ENCODE assay signal across 8 cellular contexts in the genomic region with DNA sequence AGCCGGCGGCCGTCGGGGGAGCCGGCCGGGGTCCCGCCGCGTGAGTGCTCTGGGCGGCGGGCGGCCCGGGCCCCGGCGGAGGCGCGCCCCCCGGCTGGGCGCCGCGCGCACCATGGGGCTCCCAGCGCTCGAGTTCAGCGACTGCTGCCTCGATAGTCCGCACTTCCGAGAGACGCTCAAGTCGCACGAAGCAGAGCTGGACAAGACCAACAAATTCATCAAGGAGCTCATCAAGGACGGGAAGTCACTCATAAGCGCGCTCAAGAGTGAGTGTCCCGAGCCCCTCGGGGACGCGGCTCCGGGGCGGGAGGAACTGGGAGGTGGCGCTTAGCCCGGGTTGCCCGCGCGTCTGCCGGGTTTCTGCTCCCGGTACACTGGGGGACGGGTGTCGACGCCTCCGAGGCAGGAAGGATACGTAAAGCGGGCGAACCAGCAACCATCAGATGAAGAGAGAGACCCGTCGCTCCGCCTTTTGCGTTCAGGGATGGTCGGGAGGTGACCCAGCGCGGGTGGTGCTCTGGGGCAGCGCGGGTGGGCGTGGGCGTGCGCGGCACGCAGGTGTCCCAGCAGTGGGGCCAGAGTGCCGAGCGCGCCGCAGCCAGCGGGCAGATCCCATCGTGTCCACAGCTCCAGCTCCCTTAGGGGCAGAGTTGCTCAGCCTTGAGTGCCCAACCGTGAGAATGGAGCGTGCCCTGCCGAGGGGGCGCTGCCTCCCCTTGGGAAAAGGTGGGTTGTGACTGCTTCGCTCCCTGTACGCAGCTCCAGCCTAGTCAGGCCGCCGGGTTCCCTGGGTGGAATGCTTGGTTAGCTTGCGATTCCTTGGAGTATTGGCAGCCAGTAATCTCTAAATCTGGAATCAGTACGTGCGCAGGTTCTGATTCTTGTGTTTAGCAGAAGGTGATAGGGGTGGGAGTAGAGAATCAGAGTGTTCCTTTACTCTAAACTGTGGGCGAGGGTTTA. TPM values are rescaled to one million over a fixed set of nuclear protein-coding genes. Genes with fewer than 3 reads are reported as not detected.
DNase-seq lines count a peak whose midpoint lies in the region; ATAC-seq and TF ChIP-seq lines count a peak whose summit lies in the region.

No MANE protein-coding gene starts in this region.

- H3K27ac ChIP-seq in mucosa of rectum (ENCODE audit: low read depth in 2 of 2, low read length in 2 of 2) = peak overlapping the region; percentile 86 to 88

- peak; percentile 61 for DNase-seq in NK-92 treated with Interleukin-12 subunit alpha and Interleukin-12 subunit beta, amount 100 ng/mL, for 24 hours (lab: John Stamatoyannopoulos, UW)
- no peak for DNase-seq in NK-92 (lab: John Stamatoyannopoulos, UW; ENCODE audit: unreplicated experiment)
- DNase-seq in NCI-H526 treated with DMSO at 0.1 percent for 48 hours (lab: John Stamatoyannopoulos, UW) = peak; percentile 59
- DNase-seq in activated T-cell treated with anti-CD3 and anti-CD28 coated beads for 1 hour (ENCODE audit: low read depth) = peak; percentile 46
- DNase-seq in epithelial cell of proximal tubule (ENCODE audit: low read depth) = no peak
- peak; percentile 27 to 40 for DNase-seq in stimulated activated CD8-positive, alpha-beta memory T cell treated with anti-CD3 and anti-CD28 coated beads, Interleukin-7, amount 100 ng/mL, for 48 hours (ENCODE audit: extremely low read depth in 1 of 2, low read depth in 1 of 2)

- H3K9me3 ChIP-seq in mucosa of rectum (ENCODE audit: control insufficient read depth in 2 of 2, low read length in 2 of 2) = no peaks in the 10 kb centered on the region

- peak; percentile 40 for TF ChIP-seq CTCF in epithelial cell of proximal tubule (conservative IDR thresholded peaks at IDR 0.05; ENCODE audit: low read depth, low read length)

- peak overlapping the region; percentile 88 to 92 for H3K9ac ChIP-seq in mucosa of rectum (ENCODE audit: low read depth in 1 of 2, low read length in 2 of 2)

- ATAC-seq in HG03060 (IDR thresholded peaks at IDR 0.05; ENCODE audit: low read depth, unreplicated experiment) = peak; percentile 13

- no peaks in the 10 kb centered on the region for H3K27me3 ChIP-seq in mucosa of rectum (ENCODE audit: control insufficient read depth in 2 of 2, insufficient read depth in 2 of 2, low read length in 2 of 2)

- H3K4me3 ChIP-seq in epithelial cell of proximal tubule (ENCODE audit: low read depth, low read length) (peak overlapping the region; percentile 98), mucosa of rectum (ENCODE audit: low read length in 2 of 2) (peak overlapping the region; percentile 85 to 91)

- no peaks in the 10 kb centered on the region for H3K36me3 ChIP-seq in mucosa of rectum (ENCODE audit: control insufficient read depth in 2 of 2, insufficient read depth in 2 of 2, low read length in 2 of 2)

- peaks cover 18 to 21% of the 10 kb centered on the region in 2 donors for H3K4me1 ChIP-seq in mucosa of rectum (ENCODE audit: control insufficient read depth in 2 of 2, insufficient read depth in 2 of 2, low read length in 2 of 2)

RNA-seq across cellular contexts. Expression of a gene that starts 0.8 kb away (rescaled TPM):
- 6.4 and 7.0 TPM in 2 replicates for total RNA-seq in epithelial cell of proximal tubule

Comparison
In these comparisons a context has a peak if more than half of its experiments do, and no peak if none do; other contexts are left out.
1. DNase-seq: peak in NK-92 treated with Interleukin-12 subunit alpha and Interleukin-12 subunit beta, amount 100 ng/mL, for 24 hours (single experiment), NCI-H526 treated with DMSO at 0.1 percent for 48 hours (single experiment), activated T-cell treated with anti-CD3 and anti-CD28 coated beads for 1 hour (single experiment) and stimulated activated CD8-positive, alpha-beta memory T cell treated with anti-CD3 and anti-CD28 coated beads, Interleukin-7, amount 100 ng/mL, for 48 hours (2 of 2); none in NK-92 (single experiment) and epithelial cell of proximal tubule (single experiment).